Comparison of ENCODE assay signal across 9 cellular contexts in the genomic region with DNA sequence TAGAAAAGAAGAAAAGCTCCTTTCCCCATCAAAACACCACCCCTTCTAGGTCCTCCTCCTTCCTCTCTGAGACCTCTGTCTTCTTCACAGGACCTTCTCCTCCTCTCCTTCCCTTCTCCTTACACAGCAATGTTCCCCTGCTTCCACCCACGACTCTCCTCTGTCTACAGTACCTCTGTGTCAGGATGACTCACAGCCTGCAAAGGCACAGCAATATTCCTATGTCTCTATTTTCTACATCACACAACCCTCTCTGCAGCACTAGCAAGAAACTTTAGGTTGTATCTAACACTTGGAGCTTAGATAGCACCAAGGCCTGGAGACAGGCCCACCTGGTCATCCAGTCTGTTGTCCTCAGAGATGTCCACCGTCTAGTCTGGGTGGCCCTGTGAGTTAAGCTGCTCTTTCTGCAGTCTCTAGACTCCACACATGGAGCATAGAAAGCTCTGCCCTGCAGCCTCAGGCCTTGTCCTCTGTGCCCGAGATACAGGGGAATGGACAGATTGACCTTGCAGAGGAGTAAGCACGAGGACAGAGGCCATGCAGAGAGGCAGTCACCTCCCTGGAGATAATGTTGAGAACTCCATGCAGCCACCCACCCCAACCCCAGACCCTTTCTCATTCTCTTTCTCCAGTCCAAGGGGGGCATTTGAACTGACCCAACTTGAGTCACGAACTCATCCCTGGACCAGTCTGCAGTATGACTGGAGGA.
DNase-seq lines count a peak whose midpoint lies in the region; ATAC-seq and TF ChIP-seq lines count a peak whose summit lies in the region.
"Had no signal": no experiment of that assay in that cellular context is flagged by ENCODE, and none has a peak within 500 bp of the region (broad histone marks: within the 10 kb centered on the region; RNA-seq: fewer than 3 reads in every experiment).

No MANE protein-coding gene starts in this region.

- peaks cover 0 to 38% of the 10 kb centered on the region in 2 donors for H3K36me3 ChIP-seq in gastroesophageal sphincter
- H3K36me3 ChIP-seq in subcutaneous abdominal adipose tissue (ENCODE audit: control insufficient read depth in 5 of 5, insufficient read depth in 5 of 5, low read length in 5 of 5) = peaks cover 0 to 42% (median 16%) of the 10 kb centered on the region in 5 donors
- H3K36me3 ChIP-seq: cardiac muscle cell had no signal

- H3K9me3 Mint-ChIP-seq in activated CD4-positive, alpha-beta T cell treated with anti-CD3 and anti-CD28 coated beads for 36 hours (ENCODE audit: low read depth) = no peaks in the 10 kb centered on the region
- no peaks in the 10 kb centered on the region for H3K9me3 Mint-ChIP-seq in activated CD8-positive, alpha-beta T cell treated with anti-CD3 and anti-CD28 coated beads for 36 hours
- H3K9me3 Mint-ChIP-seq in mesothelial cell of epicardium = no peaks in the 10 kb centered on the region

- no peak for DNase-seq in activated CD4-positive, alpha-beta T cell treated with anti-CD3 and anti-CD28 coated beads for 36 hours
- DNase-seq in activated CD4-positive, alpha-beta T cell treated with anti-CD3 and anti-CD28 coated beads for 4 hours = no peak
- DNase-seq in activated CD8-positive, alpha-beta T cell treated with anti-CD3 and anti-CD28 coated beads for 36 hours = no peak
- DNase-seq in mesothelial cell of epicardium (ENCODE audit: low spot score in 2 of 2, unreplicated experiment in 2 of 2) (no peak), NCI-H1048 (lab: John Stamatoyannopoulos, UW) (no peak), SW 1271 (lab: John Stamatoyannopoulos, UW) (no peak)

- H3K9ac ChIP-seq in subcutaneous abdominal adipose tissue (ENCODE audit: low read length in 5 of 5) = peak overlapping the region in 1 of 5 donors; percentile 11

- H3K27me3 ChIP-seq in gastroesophageal sphincter (no peaks in the 10 kb centered on the region), subcutaneous abdominal adipose tissue (ENCODE audit: control insufficient read depth in 5 of 5, insufficient read depth in 4 of 5, low read length in 5 of 5) (no peaks in the 10 kb centered on the region)

- POLR2A ChIA-PET in activated CD4-positive, alpha-beta T cell treated with anti-CD3 and anti-CD28 coated beads for 36 hours (lab: Charles Lee) = no interaction called here
- POLR2A ChIA-PET in activated CD8-positive, alpha-beta T cell treated with anti-CD3 and anti-CD28 coated beads for 36 hours (lab: Charles Lee) = interaction anchor here (0.7 to 1.6 kb wide), 2 partner anchors 13 to 130 kb away, joined by 3 to 4 read pairs; no protein-coding TSS in a partner anchor

- H3K36me3 Mint-ChIP-seq in activated CD4-positive, alpha-beta T cell treated with anti-CD3 and anti-CD28 coated beads for 36 hours (ENCODE audit: low read depth) = no peaks in the 10 kb centered on the region
- no peaks in the 10 kb centered on the region for H3K36me3 Mint-ChIP-seq in activated CD8-positive, alpha-beta T cell treated with anti-CD3 and anti-CD28 coated beads for 36 hours (ENCODE audit: low read depth)
- no peaks in the 10 kb centered on the region for H3K36me3 Mint-ChIP-seq in mesothelial cell of epicardium

- peaks cover 6% of the 10 kb centered on the region for H3K4me1 Mint-ChIP-seq in activated CD4-positive, alpha-beta T cell treated with anti-CD3 and anti-CD28 coated beads for 36 hours
- H3K4me1 Mint-ChIP-seq in activated CD8-positive, alpha-beta T cell treated with anti-CD3 and anti-CD28 coated beads for 36 hours (ENCODE audit: low read depth) = peaks cover 5% of the 10 kb centered on the region
- H3K4me1 Mint-ChIP-seq in mesothelial cell of epicardium = peaks cover 9% of the 10 kb centered on the region

- no peak for TF ChIP-seq CTCF in activated CD8-positive, alpha-beta T cell treated with anti-CD3 and anti-CD28 coated beads for 36 hours (IDR thresholded peaks at IDR 0.05)
- TF ChIP-seq CTCF in gastroesophageal sphincter (IDR thresholded peaks at IDR 0.05) (no peak), mesothelial cell of epicardium (IDR thresholded peaks at IDR 0.05; ENCODE audit: unreplicated experiment) (no peak)

- TF ChIP-seq EP300 in gastroesophageal sphincter (IDR thresholded peaks at IDR 0.05) = no peak

- no peak overlapping the region for H3K4me3 ChIP-seq in gastroesophageal sphincter
- no peak overlapping the region for H3K4me3 ChIP-seq in subcutaneous abdominal adipose tissue (ENCODE audit: low read depth in 1 of 5, low read length in 5 of 5)
- H3K4me3 ChIP-seq: cardiac muscle cell had no signal

- H3K27me3 Mint-ChIP-seq in activated CD4-positive, alpha-beta T cell treated with anti-CD3 and anti-CD28 coated beads for 36 hours = no peaks in the 10 kb centered on the region
- no peaks in the 10 kb centered on the region for H3K27me3 Mint-ChIP-seq in activated CD8-positive, alpha-beta T cell treated with anti-CD3 and anti-CD28 coated beads for 36 hours
- no peaks in the 10 kb centered on the region for H3K27me3 Mint-ChIP-seq in mesothelial cell of epicardium (ENCODE audit: low read depth)

- peak overlapping the region; percentile 70 for H3K27ac Mint-ChIP-seq in activated CD4-positive, alpha-beta T cell treated with anti-CD3 and anti-CD28 coated beads for 36 hours
- H3K27ac Mint-ChIP-seq in activated CD8-positive, alpha-beta T cell treated with anti-CD3 and anti-CD28 coated beads for 36 hours = peak overlapping the region; percentile 50
- H3K27ac Mint-ChIP-seq in mesothelial cell of epicardium = no peak overlapping the region

- H3K9me3 ChIP-seq in gastroesophageal sphincter = no peaks in the 10 kb centered on the region
- no peaks in the 10 kb centered on the region for H3K9me3 ChIP-seq in subcutaneous abdominal adipose tissue (ENCODE audit: control insufficient read depth in 5 of 5, low read length in 5 of 5)

- no peak for TF ChIP-seq POLR2A in gastroesophageal sphincter (IDR thresholded peaks at IDR 0.05)

- intact Hi-C loops in activated CD4-positive, alpha-beta T cell treated with anti-CD3 and anti-CD28 coated beads for 36 hours (cut with DNase I, micrococcal nuclease) = no loop called here
- intact Hi-C loops in activated CD8-positive, alpha-beta T cell treated with anti-CD3 and anti-CD28 coated beads for 36 hours (cut with micrococcal nuclease) = no loop called here

- CTCF ChIA-PET in activated CD4-positive, alpha-beta T cell treated with anti-CD3 and anti-CD28 coated beads for 36 hours (lab: Charles Lee) = interaction anchor here (0.7 to 9.2 kb wide), 15 partner anchors 12 to 278 kb away, joined by 3 to 125 read pairs (median 8); partner anchors contain the start of gene RUFY4
- CTCF ChIA-PET in activated CD8-positive, alpha-beta T cell treated with anti-CD3 and anti-CD28 coated beads for 36 hours (lab: Charles Lee) = interaction anchor here (1.0 to 9.0 kb wide), 12 partner anchors 8 to 280 kb away, joined by 3 to 188 read pairs (median 10); partner anchors contain the start of gene RUFY4

- peak; percentile 50 for ATAC-seq in activated CD4-positive, alpha-beta T cell treated with anti-CD3 and anti-CD28 coated beads for 36 hours
- ATAC-seq in activated CD8-positive, alpha-beta T cell treated with anti-CD3 and anti-CD28 coated beads for 36 hours = peak; percentile 18
- peak; percentile 7 for ATAC-seq in gastroesophageal sphincter

- H3K4me1 ChIP-seq in gastroesophageal sphincter (peaks cover 0 to 46% (median 2%) of the 10 kb centered on the region in 3 donors), subcutaneous abdominal adipose tissue (ENCODE audit: control insufficient read depth in 5 of 5, insufficient read depth in 5 of 5, low read length in 5 of 5) (peaks cover 23 to 59% (median 50%) of the 10 kb centered on the region in 5 donors)

- peak overlapping the region; percentile 63 for H3K4me3 Mint-ChIP-seq in activated CD4-positive, alpha-beta T cell treated with anti-CD3 and anti-CD28 coated beads for 36 hours
- H3K4me3 Mint-ChIP-seq in activated CD8-positive, alpha-beta T cell treated with anti-CD3 and anti-CD28 coated beads for 36 hours = peak overlapping the region; percentile 74
- H3K4me3 Mint-ChIP-seq in mesothelial cell of epicardium = no peak overlapping the region

- 41 to 50% methylated on average over 2 of the region's 5 CpGs for WGBS in gastroesophageal sphincter (ENCODE audit: low coverage in 1 of 2), 2 donors

- peak overlapping the region in 3 of 4 donors; percentile 43 to 72 (median 72) for H3K27ac ChIP-seq in gastroesophageal sphincter
- peak overlapping the region; percentile 66 for H3K27ac ChIP-seq in subcutaneous abdominal adipose tissue (ENCODE audit: low read depth, low read length)
- H3K27ac ChIP-seq: cardiac muscle cell had no signal
